ENCODE assay signal across 23 cellular contexts in the genomic region with DNA sequence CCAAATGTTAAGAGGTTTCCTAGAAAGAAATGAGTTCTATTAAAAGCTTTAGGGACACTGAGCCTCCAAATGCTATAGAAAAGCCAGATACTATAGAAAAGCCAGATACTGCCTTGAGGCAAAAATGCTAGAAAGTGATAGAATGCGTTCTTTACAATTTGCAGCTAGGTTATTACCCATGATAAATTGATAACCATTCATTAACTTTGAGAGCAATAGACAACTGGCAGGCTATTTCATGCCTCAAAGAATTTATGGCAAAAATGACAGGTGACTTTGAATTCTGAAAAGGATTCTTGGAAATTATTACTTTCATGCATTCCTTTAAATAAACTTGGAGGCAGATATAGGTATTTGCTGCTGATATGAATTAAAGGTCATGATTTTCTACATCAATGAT. TPM values are rescaled to one million over a fixed set of nuclear protein-coding genes. Genes with fewer than 3 reads are reported as not detected.
DNase-seq lines count a peak whose midpoint lies in the region; ATAC-seq and TF ChIP-seq lines count a peak whose summit lies in the region.
"Had no signal": no experiment of that assay in that cellular context is flagged by ENCODE, and none has a peak within 500 bp of the region (broad histone marks: within the 10 kb centered on the region; RNA-seq: fewer than 3 reads in every experiment).

No MANE protein-coding gene starts in this region.

- H3F3A ChIP-seq in SK-N-SH (replicated peaks; ENCODE audit: insufficient read depth) = no peaks in the 10 kb centered on the region
- H3F3A ChIP-seq in neural cell (ENCODE audit: insufficient read depth, low read length, poor library complexity, severe bottlenecking) = no peaks in the 10 kb centered on the region

- DNase-seq in SK-N-SH (no peak), NCI-H69 (lab: John Stamatoyannopoulos, UW) (peak; percentile 30), NCI-H510A (lab: John Stamatoyannopoulos, UW) (no peak)
- DNase-seq: AML-193; Caco-2; Calu3; CD4-positive, alpha-beta T cell; CD8-positive, alpha-beta T cell; DMS 273 treated with DMSO at 0.1 percent for 48 hours; DMS153; DMS53; DMS79; DND-41; EL; GDM1 had no signal

- H3K27me3 ChIP-seq in SK-N-SH (ENCODE audit: insufficient read depth) (no peaks in the 10 kb centered on the region), neural cell (ENCODE audit: insufficient read depth, low read depth, low read length) (no peaks in the 10 kb centered on the region)
- H3K27me3 ChIP-seq: BLaER1 treated with 17β-estradiol and CSF1 and Interleukin-3, amounts not matched to agents 10 nM and 100 nM had no signal

- H3K36me3 ChIP-seq in SK-N-SH (replicated peaks in 1 of 2; ENCODE audit: control insufficient read depth in 1 of 2, insufficient read depth in 2 of 2, low read length in 1 of 2) (no peaks in the 10 kb centered on the region), neural cell (ENCODE audit: insufficient read depth, low read length) (no peaks in the 10 kb centered on the region)

- H3K9ac ChIP-seq in SK-N-SH = no peak overlapping the region
- no peak overlapping the region for H3K9ac ChIP-seq in neural cell (ENCODE audit: low read length)
- H3K9ac ChIP-seq: BLaER1 treated with 17β-estradiol and CSF1 and Interleukin-3, amounts not matched to agents 10 nM and 100 nM had no signal

- no peak for TF ChIP-seq RAD21 in SK-N-SH (IDR thresholded peaks at IDR 0.05; ENCODE audit: low read length)
- no peak for TF ChIP-seq RAD21 in neural cell (conservative IDR thresholded peaks at IDR 0.05)

- H3K27ac ChIP-seq in SK-N-SH (ENCODE audit: low read depth in 2 of 2, low read length in 1 of 2) = no peak overlapping the region
- peak overlapping the region; percentile 31 for H3K27ac ChIP-seq in neural cell (ENCODE audit: low read length)
- H3K27ac ChIP-seq: 22Rv1, A549, C4-2B had no signal

- TF ChIP-seq CTCF in SK-N-SH (IDR thresholded peaks at IDR 0.05) (no peak), neural cell (IDR thresholded peaks at IDR 0.05; ENCODE audit: poor library complexity, severe bottlenecking) (no peak)

- 82% methylated on average over 1 of the region's 1 CpG for WGBS in SK-N-SH (ENCODE audit: low lambda C conversion rate)

- no peak for ATAC-seq in SK-N-SH treated with all-trans-retinoic acid at 6 μM for 48 hours
- no peak for ATAC-seq in HG03135 (IDR thresholded peaks at IDR 0.05; ENCODE audit: unreplicated experiment)
- ATAC-seq: A549; CD8-positive, alpha-beta T cell; GM12878 had no signal

- H3K4me3 ChIP-seq in SK-N-SH (ENCODE audit: low read depth in 2 of 2, low read length in 1 of 2) (no peak overlapping the region), neural cell (ENCODE audit: low read length) (peak overlapping the region; percentile 5)
- H3K4me3 ChIP-seq: A549; BLaER1 treated with 17β-estradiol and CSF1 and Interleukin-3, amounts not matched to agents 10 nM and 100 nM; GM12878 had no signal

- H4K20me1 ChIP-seq in SK-N-SH (ENCODE audit: insufficient read depth) (no peaks in the 10 kb centered on the region), neural cell (ENCODE audit: insufficient read depth) (no peaks in the 10 kb centered on the region)

- TF ChIP-seq EP300 in SK-N-SH (IDR thresholded peaks at IDR 0.05; ENCODE audit: borderline replicate concordance in 1 of 2, low read depth in 1 of 2, low read length in 1 of 2) (peak in 1 of 2 experiments; percentile 34; a peak in 1 of 4 replicates), neural cell (conservative IDR thresholded peaks at IDR 0.05; ENCODE audit: poor library complexity, severe bottlenecking) (peak; percentile 72)

- H3K4me2 ChIP-seq in SK-N-SH (no peak overlapping the region), neural cell (ENCODE audit: low read length) (peak overlapping the region; percentile 1)
- H3K4me2 ChIP-seq: A549; BLaER1 treated with 17β-estradiol and CSF1 and Interleukin-3, amounts not matched to agents 10 nM and 100 nM had no signal

- H3K4me1 ChIP-seq in SK-N-SH (ENCODE audit: control insufficient read depth in 1 of 2, insufficient read depth in 2 of 2, low read depth in 1 of 2, low read length in 1 of 2) = peaks cover 0 to 3% of the 10 kb centered on the region in 2 experiments; a peak in 3 of 4 replicates
- H3K4me1 ChIP-seq: A549, Caco-2 had no signal

- H2AFZ ChIP-seq in SK-N-SH (ENCODE audit: low read depth) = no peak overlapping the region
- no peak overlapping the region for H2AFZ ChIP-seq in neural cell (ENCODE audit: low read depth, low read length)

- no peaks in the 10 kb centered on the region for H3K9me3 ChIP-seq in SK-N-SH
- H3K9me3 ChIP-seq in neural cell (ENCODE audit: low read length) = no peaks in the 10 kb centered on the region
- H3K9me3 ChIP-seq: A549, Caco-2 had no signal

- no peaks in the 10 kb centered on the region for H3K9me2 ChIP-seq in SK-N-SH
- no peaks in the 10 kb centered on the region for H3K9me2 ChIP-seq in neural cell (ENCODE audit: insufficient read depth, low read length)

- POLR2A ChIA-PET in SK-N-SH (lab: Yijun Ruan, JAX) = no interaction called here

- H3K79me2 ChIP-seq in SK-N-SH (ENCODE audit: insufficient read depth) (no peaks in the 10 kb centered on the region), neural cell (replicated peaks; ENCODE audit: insufficient read depth, low read length) (no peaks in the 10 kb centered on the region)

- CTCF ChIA-PET in SK-N-SH (lab: Yijun Ruan, JAX) = interaction anchor here (0.6 to 1.7 kb wide), 10 partner anchors 18 to 1302 kb away, joined by 3 to 5 read pairs (median 3); no protein-coding TSS in a partner anchor

TF ChIP-seq in SK-N-SH, 30 proteins besides CTCF, POLR2A, EP300 and RAD21:
- TF ChIP-seq RCOR1 (IDR thresholded peaks at IDR 0.05; ENCODE audit: low read length) = peak; percentile 70; the same call in 1 of the 2 replicates
- TF ChIP-seq FOXM1 (IDR thresholded peaks at IDR 0.05; ENCODE audit: low read depth) = no peak

TF ChIP-seq in SK-N-SH treated with all-trans-retinoic acid at 6 μM for 48 hours, 23 proteins besides CTCF, POLR2A, EP300 and RAD21 (continues in another document):
- TF ChIP-seq ARNTL (CRISPR knock-in tag; IDR thresholded peaks at IDR 0.05; ENCODE audit: borderline replicate concordance, low read depth) (no peak), ZC3H10 (CRISPR knock-in tag; IDR thresholded peaks at IDR 0.05) (no peak), ZNF70 (CRISPR knock-in tag; IDR thresholded peaks at IDR 0.05) (no peak), SNAI2 (CRISPR knock-in tag; IDR thresholded peaks at IDR 0.05) (no peak), ESRRG (CRISPR knock-in tag; IDR thresholded peaks at IDR 0.05) (no peak), RARB (CRISPR knock-in tag; IDR thresholded peaks at IDR 0.05) (no peak), ISL1 (CRISPR knock-in tag; IDR thresholded peaks at IDR 0.05) (no peak)

TF ChIP-seq in neural cell, 6 proteins besides CTCF, POLR2A, EP300 and RAD21:
- no peak for TF ChIP-seq MXI1 (conservative IDR thresholded peaks at IDR 0.05; ENCODE audit: poor library complexity, severe bottlenecking)
- peak; percentile 62 for TF ChIP-seq POLR2AphosphoS5 (IDR thresholded peaks at IDR 0.05)
- TF ChIP-seq TAF1 (IDR thresholded peaks at IDR 0.05; ENCODE audit: low read depth) = no peak
- TF ChIP-seq, protein P1, sequence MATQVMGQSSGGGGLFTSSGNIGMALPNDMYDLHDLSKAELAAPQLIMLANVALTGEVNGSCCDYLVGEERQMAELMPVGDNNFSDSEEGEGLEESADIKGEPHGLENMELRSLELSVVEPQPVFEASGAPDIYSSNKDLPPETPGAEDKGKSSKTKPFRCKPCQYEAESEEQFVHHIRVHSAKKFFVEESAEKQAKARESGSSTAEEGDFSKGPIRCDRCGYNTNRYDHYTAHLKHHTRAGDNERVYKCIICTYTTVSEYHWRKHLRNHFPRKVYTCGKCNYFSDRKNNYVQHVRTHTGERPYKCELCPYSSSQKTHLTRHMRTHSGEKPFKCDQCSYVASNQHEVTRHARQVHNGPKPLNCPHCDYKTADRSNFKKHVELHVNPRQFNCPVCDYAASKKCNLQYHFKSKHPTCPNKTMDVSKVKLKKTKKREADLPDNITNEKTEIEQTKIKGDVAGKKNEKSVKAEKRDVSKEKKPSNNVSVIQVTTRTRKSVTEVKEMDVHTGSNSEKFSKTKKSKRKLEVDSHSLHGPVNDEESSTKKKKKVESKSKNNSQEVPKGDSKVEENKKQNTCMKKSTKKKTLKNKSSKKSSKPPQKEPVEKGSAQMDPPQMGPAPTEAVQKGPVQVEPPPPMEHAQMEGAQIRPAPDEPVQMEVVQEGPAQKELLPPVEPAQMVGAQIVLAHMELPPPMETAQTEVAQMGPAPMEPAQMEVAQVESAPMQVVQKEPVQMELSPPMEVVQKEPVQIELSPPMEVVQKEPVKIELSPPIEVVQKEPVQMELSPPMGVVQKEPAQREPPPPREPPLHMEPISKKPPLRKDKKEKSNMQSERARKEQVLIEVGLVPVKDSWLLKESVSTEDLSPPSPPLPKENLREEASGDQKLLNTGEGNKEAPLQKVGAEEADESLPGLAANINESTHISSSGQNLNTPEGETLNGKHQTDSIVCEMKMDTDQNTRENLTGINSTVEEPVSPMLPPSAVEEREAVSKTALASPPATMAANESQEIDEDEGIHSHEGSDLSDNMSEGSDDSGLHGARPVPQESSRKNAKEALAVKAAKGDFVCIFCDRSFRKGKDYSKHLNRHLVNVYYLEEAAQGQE (IDR thresholded peaks at IDR 0.05; ENCODE audit: borderline replicate concordance) = no peak
- no peak for TF ChIP-seq EZH2 (IDR thresholded peaks at IDR 0.05; ENCODE audit: borderline replicate concordance, insufficient read depth, low read length, poor library complexity, severe bottlenecking)
- no peak for TF ChIP-seq SMC3 (conservative IDR thresholded peaks at IDR 0.05; ENCODE audit: poor library complexity)

RNA-seq across cellular contexts. Expression of a gene that starts 51.6 kb away (rescaled TPM):
- 31.4 and 37.1 TPM in 2 replicates for polyA plus RNA-seq in SK-N-SH (2012; rRNA removed)
- 41.9 and 50.6 TPM in 2 replicates for polyA plus RNA-seq in SK-N-SH (2012; cell fraction: cytosol; rRNA removed)
- 20.6 and 23.5 TPM in 2 replicates for polyA plus RNA-seq in SK-N-SH (2012; cell fraction: nucleus; rRNA removed)
- 39.4 and 48.6 TPM in 2 replicates for polyA plus RNA-seq in neural cell
- 43.6 and 49.5 TPM in 2 replicates for polyA minus RNA-seq in neural cell
